In genomic region chr1:2204384-2205190, GRCh38 we compare ENCODE assay signal across 8 cellular contexts. TPM values are rescaled to one million over a fixed set of nuclear protein-coding genes. Genes with fewer than 3 reads are reported as not detected.
DNase-seq lines count a peak whose midpoint lies in the region; ATAC-seq and TF ChIP-seq lines count a peak whose summit lies in the region.

No MANE protein-coding gene starts in this region.

- TF ChIP-seq EP300 in tibial nerve (IDR thresholded peaks at IDR 0.05): peak in 1 of 2 donors; percentile 60

- peak; percentile 19 to 65 for TF ChIP-seq POLR2A in tibial nerve (IDR thresholded peaks at IDR 0.05)

- H3K27me3 Mint-ChIP-seq in endodermal cell (ENCODE audit: insufficient read depth): peaks cover 12% of the 10 kb centered on the region

- H3K4me3 Mint-ChIP-seq in endodermal cell: peak overlapping the region; percentile 53

- no peak overlapping the region for H4K8ac ChIP-seq in mesendoderm (ENCODE audit: low read depth, low read length)

- peak overlapping the region; percentile 97 for H3K4me2 ChIP-seq in mesendoderm (ENCODE audit: low read length)

- H3K18ac ChIP-seq in mesendoderm (ENCODE audit: low read length): peak overlapping the region; percentile 43

- peak overlapping the region; percentile 41 for H3K9ac ChIP-seq in endodermal cell (ENCODE audit: extremely low read depth, low read length, poor library complexity, severe bottlenecking)
- H3K9ac ChIP-seq in mesendoderm (ENCODE audit: low read length): peak overlapping the region; percentile 94

- no peak overlapping the region for H2AK5ac ChIP-seq in mesendoderm (ENCODE audit: low read length)

- no peak overlapping the region for H2BK15ac ChIP-seq in mesendoderm (replicated peaks; ENCODE audit: low read depth)

- no peaks in the 10 kb centered on the region for H3K79me2 ChIP-seq in mesendoderm (ENCODE audit: control insufficient read depth, insufficient read depth, low read length)

- no peaks in the 10 kb centered on the region for H3K79me1 ChIP-seq in mesendoderm (ENCODE audit: low read length)

- no peak overlapping the region for H4K5ac ChIP-seq in mesendoderm (ENCODE audit: low read length)

- WGBS in endodermal cell (ENCODE audit: insufficient coverage in 1 of 2, insufficient read length in 1 of 2), 2 experiments: 1 to 7% methylated on average over 15 to 27 of the region's 61 CpGs
- WGBS in mesendoderm (ENCODE audit: extremely low coverage, insufficient coverage, low lambda C conversion rate): no CpG with 5 or more reads among the region's 61 CpGs
- 0 to 3% methylated on average over 15 to 27 of the region's 61 CpGs for WGBS in tibial nerve, 2 donors

- peaks cover 17% of the 10 kb centered on the region for H3K4me1 Mint-ChIP-seq in endodermal cell

- DNase-seq in NCI-H2081 (lab: John Stamatoyannopoulos, UW) (peak; percentile 53 to 83), NCI-H2081 treated with DMSO at 0.1 percent for 48 hours (lab: John Stamatoyannopoulos, UW) (no peak), SJSA1 (ENCODE audit: low read depth in 1 of 2, low spot score in 2 of 2) (peak in 1 of 2 experiments; percentile 58), endodermal cell (peak; percentile 97), mesendoderm (peak; percentile 89), tibial nerve (ENCODE audit: low spot score in 2 of 2) (peak; percentile 55 to 66)

- H2BK5ac ChIP-seq in mesendoderm (ENCODE audit: low read length): no peak overlapping the region

- no peaks in the 10 kb centered on the region for H3K36me3 ChIP-seq in SJSA1
- no peaks in the 10 kb centered on the region for H3K36me3 ChIP-seq in endodermal cell (ENCODE audit: control insufficient read depth, insufficient read depth, low read length)
- no peaks in the 10 kb centered on the region for H3K36me3 ChIP-seq in mesendoderm (ENCODE audit: control insufficient read depth, insufficient read depth, low read length)
- no peaks in the 10 kb centered on the region for H3K36me3 ChIP-seq in tibial nerve

- H3K27me3 ChIP-seq in SJSA1 (replicated peaks): no peaks in the 10 kb centered on the region
- H3K27me3 ChIP-seq in endodermal cell (ENCODE audit: control insufficient read depth, insufficient read depth, low read length, poor library complexity, severe bottlenecking): peaks cover 8% of the 10 kb centered on the region
- H3K27me3 ChIP-seq in mesendoderm (ENCODE audit: insufficient read depth, low read length, poor library complexity): no peaks in the 10 kb centered on the region
- H3K27me3 ChIP-seq in tibial nerve: no peaks in the 10 kb centered on the region

- H3K4me3 ChIP-seq in SJSA1 (peak overlapping the region; percentile 34), endodermal cell (ENCODE audit: low read length) (peak overlapping the region; percentile 78), mesendoderm (ENCODE audit: low read length) (no peak overlapping the region), tibial nerve (peak overlapping the region; percentile 39 to 57 (median 44))

- H3K9me3 Mint-ChIP-seq in endodermal cell: no peaks in the 10 kb centered on the region

- H3K36me3 Mint-ChIP-seq in endodermal cell (ENCODE audit: low read depth): no peaks in the 10 kb centered on the region

- peaks cover 37% of the 10 kb centered on the region for H3K4me1 ChIP-seq in SJSA1 (replicated peaks)
- H3K4me1 ChIP-seq in endodermal cell (ENCODE audit: control insufficient read depth, insufficient read depth, low read length): no peaks in the 10 kb centered on the region
- H3K4me1 ChIP-seq in mesendoderm (ENCODE audit: control insufficient read depth, low read depth, low read length): no peaks in the 10 kb centered on the region
- peaks cover 2 to 74% (median 49%) of the 10 kb centered on the region in 4 donors for H3K4me1 ChIP-seq in tibial nerve

- H3K9me3 ChIP-seq in SJSA1 (replicated peaks) (no peaks in the 10 kb centered on the region), endodermal cell (ENCODE audit: control insufficient read depth, low read length) (no peaks in the 10 kb centered on the region), tibial nerve (no peaks in the 10 kb centered on the region)

- no peak overlapping the region for H3K4ac ChIP-seq in mesendoderm (ENCODE audit: low read depth, low read length)

- no peak overlapping the region for H3K27ac ChIP-seq in SJSA1
- H3K27ac ChIP-seq in endodermal cell (ENCODE audit: low read depth, low read length): peak overlapping the region; percentile 68
- peak overlapping the region; percentile 53 for H3K27ac ChIP-seq in mesendoderm (ENCODE audit: low read depth, low read length)
- H3K27ac ChIP-seq in tibial nerve: peak overlapping the region; percentile 79 to 89 (median 84)

- no peak overlapping the region for H3K27ac Mint-ChIP-seq in endodermal cell

- peak overlapping the region; percentile 99 for H3K56ac ChIP-seq in mesendoderm (ENCODE audit: low read length)

- H2BK120ac ChIP-seq in mesendoderm (ENCODE audit: low read depth, low read length): no peak overlapping the region

- peak overlapping the region; percentile 95 for H3K23ac ChIP-seq in mesendoderm (ENCODE audit: low read length)

- ATAC-seq in HG03103 (IDR thresholded peaks at IDR 0.05; ENCODE audit: low read depth, unreplicated experiment) (peak; percentile 32), GM18858 (IDR thresholded peaks at IDR 0.05; ENCODE audit: unreplicated experiment) (no peak)

- TF ChIP-seq CTCF in endodermal cell (conservative IDR thresholded peaks at IDR 0.05) (no peak), tibial nerve (IDR thresholded peaks at IDR 0.05) (no peak)

RNA-seq across cellular contexts. Expression of gene FAAP20, which starts 10.0 kb away (rescaled TPM):
- total RNA-seq in SJSA1 (2014; rRNA removed; shearing (Covaris generic)): 39.2 and 48.6 TPM in 2 replicates
- total RNA-seq in endodermal cell (100 to 1,000 TPM; 126 to 154 TPM), tibial nerve (10 to 100 TPM; 32.8 to 60.9 (median 47.3) TPM)
- polyA plus RNA-seq in endodermal cell (2013, experiment 1 of 2): 91.8 TPM
- 88.9 TPM for polyA plus RNA-seq in endodermal cell (2013, experiment 2 of 2)
- polyA plus RNA-seq in mesendoderm (2013, experiment 1 of 2): 85.8 TPM
- polyA plus RNA-seq in mesendoderm (2013, experiment 2 of 2): 84.4 TPM

RNA-seq across cellular contexts. Expression of gene SKI, which starts 23.5 kb away (rescaled TPM):
- total RNA-seq in SJSA1 (2014; rRNA removed; shearing (Covaris generic)): 9.6 and 24.3 TPM in 2 replicates
- total RNA-seq in endodermal cell: 10 to 100 TPM; 65.4 to 79.2 TPM
- polyA plus RNA-seq in endodermal cell (2013, experiment 1 of 2): 39.9 TPM
- polyA plus RNA-seq in endodermal cell (2013, experiment 2 of 2): 37.7 TPM
- polyA plus RNA-seq in mesendoderm (2013, experiment 1 of 2): 48.1 TPM
- polyA plus RNA-seq in mesendoderm (2013, experiment 2 of 2): 51.1 TPM
- 100 to 1,000 TPM in 1 of 4 donors, 10 to 100 TPM in 3; 62.8 to 100 (median 72.2) TPM for total RNA-seq in tibial nerve
